Comparison of ENCODE assay signal across 8 cellular contexts in genomic region chr17:36545465-36546417, GRCh38. TPM values are rescaled to one million over a fixed set of nuclear protein-coding genes. Genes with fewer than 3 reads are reported as not detected.
DNase-seq lines count a peak whose midpoint lies in the region; ATAC-seq and TF ChIP-seq lines count a peak whose summit lies in the region.

No MANE protein-coding gene starts in this region.

- TF ChIP-seq CTCF in DOHH2 (IDR thresholded peaks at IDR 0.05; ENCODE audit: low read depth, low read length, poor library complexity, severe bottlenecking) (no peak), fibroblast of mammary gland (conservative IDR thresholded peaks at IDR 0.05; ENCODE audit: control insufficient read depth, insufficient read depth, low read depth, low read length) (no peak)

- H3K4me1 ChIP-seq in DOHH2 (ENCODE audit: control insufficient read depth, low read length) (peaks cover 44% of the 10 kb centered on the region), GM23248 (ENCODE audit: insufficient read depth) (peaks cover 28% of the 10 kb centered on the region)

- H3K4me2 ChIP-seq in DOHH2 (ENCODE audit: low read length) (peak overlapping the region; percentile 85), GM23248 (ENCODE audit: unreplicated experiment) (peak overlapping the region; percentile 98)

- peaks cover 19% of the 10 kb centered on the region; the same call in 1 of the 2 replicates for H4K20me1 ChIP-seq in DOHH2 (ENCODE audit: control insufficient read depth, insufficient read depth, low read depth, low read length)
- peaks cover 19% of the 10 kb centered on the region; the same call in 1 of the 2 replicates for H4K20me1 ChIP-seq in GM23248 (ENCODE audit: insufficient read depth)

- H3K9me2 ChIP-seq in DOHH2 (replicated peaks; ENCODE audit: control insufficient read depth, low read length) (no peaks in the 10 kb centered on the region), GM23248 (ENCODE audit: insufficient read depth) (no peaks in the 10 kb centered on the region)

- no peak overlapping the region for H2AFZ ChIP-seq in GM23248

- in situ Hi-C loops in GM23248 (cut with MboI) = no loop called here

- H3K27ac Mint-ChIP-seq in activated T-helper 2 cell treated with anti-CD3 and anti-CD28 coated beads, Interferon-gamma antibody, Interleukin-2, Interleukin-4, amounts not matched to agents 10 μg/mL and 5 μg/mL and 100 μg/mL, durations not matched to agents 14 hours and 24 hours and 36 hours = peak overlapping the region; percentile 93
- H3K27ac Mint-ChIP-seq in natural killer cell treated with Interleukin-12 subunit alpha and Interleukin-12 subunit beta and Interleukin-15 and Interleukin-18, amount 100 ng/mL, for 72 hours = peak overlapping the region; percentile 94 to 98

- H3K27ac ChIP-seq in DOHH2 (ENCODE audit: low read depth, low read length) = peak overlapping the region; percentile 94
- peak overlapping the region; percentile 94 for H3K27ac ChIP-seq in GM23248

- peak overlapping the region; percentile 95 for H3K4me3 ChIP-seq in DOHH2 (ENCODE audit: low read length)
- H3K4me3 ChIP-seq in GM23248 = peak overlapping the region; percentile 99
- H3K4me3 ChIP-seq in fibroblast of mammary gland (ENCODE audit: control insufficient read depth, low read depth, low read length) = peak overlapping the region; percentile 82

- H3K36me3 ChIP-seq in DOHH2 (ENCODE audit: control insufficient read depth, low read length) (peaks cover 42% of the 10 kb centered on the region), GM23248 (ENCODE audit: low read depth) (peaks cover 13% of the 10 kb centered on the region; the same call in 1 of the 2 replicates)

- H3K4me3 Mint-ChIP-seq in activated T-helper 2 cell treated with anti-CD3 and anti-CD28 coated beads, Interferon-gamma antibody, Interleukin-2, Interleukin-4, amounts not matched to agents 10 μg/mL and 5 μg/mL and 100 μg/mL, durations not matched to agents 14 hours and 24 hours and 36 hours (ENCODE audit: low read depth) = peak overlapping the region; percentile 90
- peak overlapping the region; percentile 98 for H3K4me3 Mint-ChIP-seq in natural killer cell treated with Interleukin-12 subunit alpha and Interleukin-12 subunit beta and Interleukin-15 and Interleukin-18, amount 100 ng/mL, for 72 hours

- H3K27me3 Mint-ChIP-seq in activated T-helper 2 cell treated with anti-CD3 and anti-CD28 coated beads, Interferon-gamma antibody, Interleukin-2, Interleukin-4, amounts not matched to agents 10 μg/mL and 5 μg/mL and 100 μg/mL, durations not matched to agents 14 hours and 24 hours and 36 hours (ENCODE audit: low read depth) = no peaks in the 10 kb centered on the region
- H3K27me3 Mint-ChIP-seq in natural killer cell treated with Interleukin-12 subunit alpha and Interleukin-12 subunit beta and Interleukin-15 and Interleukin-18, amount 100 ng/mL, for 72 hours = no peaks in the 10 kb centered on the region

- ATAC-seq in natural killer cell treated with Interleukin-12 subunit alpha and Interleukin-12 subunit beta and Interleukin-15 and Interleukin-18, amount 100 ng/mL, for 72 hours = peak; percentile 87 to 90

- H3K79me2 ChIP-seq in DOHH2 (ENCODE audit: control insufficient read depth, low read length) = peaks cover 75% of the 10 kb centered on the region
- H3K79me2 ChIP-seq in GM23248 (ENCODE audit: insufficient read depth) = peaks cover 88% of the 10 kb centered on the region

- no peaks in the 10 kb centered on the region for H3K27me3 ChIP-seq in DOHH2 (ENCODE audit: control insufficient read depth, low read length)
- H3K27me3 ChIP-seq in GM23248 (replicated peaks; ENCODE audit: insufficient read depth) = no peaks in the 10 kb centered on the region

- peak overlapping the region; percentile 99 for H3K9ac ChIP-seq in GM23248

- WGBS in GM23248 (ENCODE audit: low coverage in 1 of 2, low lambda C conversion rate in 2 of 2, missing lambda C conversion rate in 2 of 2), 2 experiments = 1 to 2% methylated on average over 19 to 52 of the region's 60 CpGs

- H3F3A ChIP-seq in DOHH2 (ENCODE audit: control insufficient read depth, insufficient read depth) (peaks cover 39% of the 10 kb centered on the region), GM23248 (ENCODE audit: insufficient read depth) (peaks cover 40% of the 10 kb centered on the region)

- intact Hi-C loops in activated T-helper 2 cell treated with anti-CD3 and anti-CD28 coated beads, Interferon-gamma antibody, Interleukin-2, Interleukin-4, amounts not matched to agents 10 μg/mL and 5 μg/mL and 100 μg/mL, durations not matched to agents 14 hours and 24 hours and 36 hours (cut with micrococcal nuclease) = loop anchor here (2.0 kb wide), 2 partner anchors 45 to 55 kb away; partner anchors contain the start of genes DHRS11 and MRM1

- no peaks in the 10 kb centered on the region for H3K9me3 Mint-ChIP-seq in activated T-helper 2 cell treated with anti-CD3 and anti-CD28 coated beads, Interferon-gamma antibody, Interleukin-2, Interleukin-4, amounts not matched to agents 10 μg/mL and 5 μg/mL and 100 μg/mL, durations not matched to agents 14 hours and 24 hours and 36 hours
- H3K9me3 Mint-ChIP-seq in natural killer cell treated with Interleukin-12 subunit alpha and Interleukin-12 subunit beta and Interleukin-15 and Interleukin-18, amount 100 ng/mL, for 72 hours = no peaks in the 10 kb centered on the region

- DNase-seq in GM23248 = peak; percentile 98
- peak; percentile 87 to 94 for DNase-seq in Kasumi-1 (lab: John Stamatoyannopoulos, UW)
- DNase-seq in RKO (ENCODE audit: low spot score) = peak; percentile 96
- peak; percentile 96 for DNase-seq in activated T-helper 2 cell treated with anti-CD3 and anti-CD28 coated beads, Interferon-gamma antibody, Interleukin-2, Interleukin-4, amounts not matched to agents 10 μg/mL and 5 μg/mL and 100 μg/mL, durations not matched to agents 14 hours and 24 hours and 36 hours (ENCODE audit: low spot score)
- peak; percentile 97 for DNase-seq in fibroblast of mammary gland (ENCODE audit: low read depth)
- DNase-seq in natural killer cell treated with Interleukin-12 subunit alpha and Interleukin-12 subunit beta and Interleukin-15 and Interleukin-18, amount 100 ng/mL, for 72 hours (ENCODE audit: low spot score) = peak; percentile 97
- DNase-seq in stimulated activated naive CD4-positive, alpha-beta T cell (lab: John Stamatoyannopoulos, UW) = peak; percentile 93 to 97 (median 96)

- peaks cover 30% of the 10 kb centered on the region for H3K4me1 Mint-ChIP-seq in activated T-helper 2 cell treated with anti-CD3 and anti-CD28 coated beads, Interferon-gamma antibody, Interleukin-2, Interleukin-4, amounts not matched to agents 10 μg/mL and 5 μg/mL and 100 μg/mL, durations not matched to agents 14 hours and 24 hours and 36 hours (ENCODE audit: low read depth)
- peaks cover 29 to 37% of the 10 kb centered on the region in 2 donors for H3K4me1 Mint-ChIP-seq in natural killer cell treated with Interleukin-12 subunit alpha and Interleukin-12 subunit beta and Interleukin-15 and Interleukin-18, amount 100 ng/mL, for 72 hours (ENCODE audit: low read depth in 2 of 2)

- H3K9me3 ChIP-seq in DOHH2 (ENCODE audit: control insufficient read depth, insufficient read depth, low read length) (no peaks in the 10 kb centered on the region), GM23248 (ENCODE audit: low read depth) (no peaks in the 10 kb centered on the region)

- H3K36me3 Mint-ChIP-seq in activated T-helper 2 cell treated with anti-CD3 and anti-CD28 coated beads, Interferon-gamma antibody, Interleukin-2, Interleukin-4, amounts not matched to agents 10 μg/mL and 5 μg/mL and 100 μg/mL, durations not matched to agents 14 hours and 24 hours and 36 hours (ENCODE audit: low read depth) = peaks cover 45% of the 10 kb centered on the region
- peaks cover 7% of the 10 kb centered on the region for H3K36me3 Mint-ChIP-seq in natural killer cell treated with Interleukin-12 subunit alpha and Interleukin-12 subunit beta and Interleukin-15 and Interleukin-18, amount 100 ng/mL, for 72 hours

RNA-seq across cellular contexts. Expression of gene GGNBP2, which starts 1.0 kb away (rescaled TPM):
- 40.1 and 45.7 TPM in 2 replicates for total RNA-seq in GM23248 (2014; rRNA removed; shearing (Covaris generic))
- polyA plus RNA-seq in GM23248 (2016; fragmentation: Nextera tagmentation; extraction: Ambion mirVana) = 51.5 and 52.0 TPM in 2 replicates
- total RNA-seq in activated T-helper 2 cell treated with anti-CD3 and anti-CD28 coated beads, Interferon-gamma antibody, Interleukin-2, Interleukin-4, amounts not matched to agents 10 μg/mL and 5 μg/mL and 100 μg/mL, durations not matched to agents 14 hours and 24 hours and 36 hours = 82.7 and 92.5 TPM in 2 replicates
- 100 to 1,000 TPM; 128 to 130 TPM for total RNA-seq in natural killer cell treated with Interleukin-12 subunit alpha and Interleukin-12 subunit beta and Interleukin-15 and Interleukin-18, amount 100 ng/mL, for 72 hours

RNA-seq across cellular contexts. Expression of gene PIGW, which starts 11.0 kb away (rescaled TPM):
- 5.1 and 5.2 TPM in 2 replicates for total RNA-seq in GM23248 (2014; rRNA removed; shearing (Covaris generic))
- 8.0 and 8.6 TPM in 2 replicates for polyA plus RNA-seq in GM23248 (2016; fragmentation: Nextera tagmentation; extraction: Ambion mirVana)
- 22.6 and 23.6 TPM in 2 replicates for total RNA-seq in activated T-helper 2 cell treated with anti-CD3 and anti-CD28 coated beads, Interferon-gamma antibody, Interleukin-2, Interleukin-4, amounts not matched to agents 10 μg/mL and 5 μg/mL and 100 μg/mL, durations not matched to agents 14 hours and 24 hours and 36 hours
- total RNA-seq in natural killer cell treated with Interleukin-12 subunit alpha and Interleukin-12 subunit beta and Interleukin-15 and Interleukin-18, amount 100 ng/mL, for 72 hours = 10 to 100 TPM; 13.0 to 21.5 TPM

RNA-seq across cellular contexts. Expression of gene MYO19, which starts 11.1 kb away (rescaled TPM):
- 34.4 and 54.8 TPM in 2 replicates for total RNA-seq in GM23248 (2014; rRNA removed; shearing (Covaris generic))
- polyA plus RNA-seq in GM23248 (2016; fragmentation: Nextera tagmentation; extraction: Ambion mirVana) = 14.9 and 15.7 TPM in 2 replicates
- total RNA-seq in activated T-helper 2 cell treated with anti-CD3 and anti-CD28 coated beads, Interferon-gamma antibody, Interleukin-2, Interleukin-4, amounts not matched to agents 10 μg/mL and 5 μg/mL and 100 μg/mL, durations not matched to agents 14 hours and 24 hours and 36 hours = 150 and 155 TPM in 2 replicates
- 100 to 1,000 TPM; 103 to 333 TPM for total RNA-seq in natural killer cell treated with Interleukin-12 subunit alpha and Interleukin-12 subunit beta and Interleukin-15 and Interleukin-18, amount 100 ng/mL, for 72 hours

RNA-seq across cellular contexts. Expression of gene DHRS11, which starts 45.9 kb away (rescaled TPM):
- 3.1 and 3.9 TPM in 2 replicates for total RNA-seq in GM23248 (2014; rRNA removed; shearing (Covaris generic))
- 4.7 and 5.0 TPM in 2 replicates for polyA plus RNA-seq in GM23248 (2016; fragmentation: Nextera tagmentation; extraction: Ambion mirVana)
- 12.3 and 12.4 TPM in 2 replicates for total RNA-seq in activated T-helper 2 cell treated with anti-CD3 and anti-CD28 coated beads, Interferon-gamma antibody, Interleukin-2, Interleukin-4, amounts not matched to agents 10 μg/mL and 5 μg/mL and 100 μg/mL, durations not matched to agents 14 hours and 24 hours and 36 hours
- total RNA-seq in natural killer cell treated with Interleukin-12 subunit alpha and Interleukin-12 subunit beta and Interleukin-15 and Interleukin-18, amount 100 ng/mL, for 72 hours = 10 to 100 TPM in 1 of 2 donors, 1 to 10 TPM in 1; 5.2 to 16.8 TPM

RNA-seq across cellular contexts. Expression of gene MRM1, which starts 55.6 kb away (rescaled TPM):
- total RNA-seq in GM23248 (2014; rRNA removed; shearing (Covaris generic)) = 5.9 TPM in 2 replicates
- 2.8 and 3.8 TPM in 2 replicates for polyA plus RNA-seq in GM23248 (2016; fragmentation: Nextera tagmentation; extraction: Ambion mirVana)
- 23.2 TPM in 2 replicates for total RNA-seq in activated T-helper 2 cell treated with anti-CD3 and anti-CD28 coated beads, Interferon-gamma antibody, Interleukin-2, Interleukin-4, amounts not matched to agents 10 μg/mL and 5 μg/mL and 100 μg/mL, durations not matched to agents 14 hours and 24 hours and 36 hours
- 10 to 100 TPM; 10.5 to 22.6 TPM for total RNA-seq in natural killer cell treated with Interleukin-12 subunit alpha and Interleukin-12 subunit beta and Interleukin-15 and Interleukin-18, amount 100 ng/mL, for 72 hours

Comparison
In these comparisons a context has a peak if more than half of its experiments do, and no peak if none do; other contexts are left out.
1. Peak in every context shown above with its lines: DNase-seq, ATAC-seq, H3K4me3 ChIP-seq and H3K27ac ChIP-seq.